8 cellular contexts compared by ENCODE assay signal in genomic region chrX:14039344-14039743, GRCh38. TPM values are rescaled to one million over a fixed set of nuclear protein-coding genes. Genes with fewer than 3 reads are reported as not detected.
DNase-seq lines count a peak whose midpoint lies in the region; ATAC-seq, FAIRE-seq and TF ChIP-seq lines count a peak whose summit lies in the region.

No MANE protein-coding gene starts in this region.

- H3K9me3 ChIP-seq in Loucy (ENCODE audit: insufficient read depth, low read depth, low read length) (no peaks in the 10 kb centered on the region), GM12878 (replicated peaks; ENCODE audit: control insufficient read depth, insufficient read depth, low read length) (no peaks in the 10 kb centered on the region)

- no peaks in the 10 kb centered on the region for H3F3A ChIP-seq in Loucy (ENCODE audit: low read depth)

- H3K27me3 Mint-ChIP-seq in Calu3 (ENCODE audit: unreplicated experiment): no peaks in the 10 kb centered on the region

- intact Hi-C loops in Calu3 (cut with micrococcal nuclease; ENCODE audit: unreplicated experiment): loop anchor here (2.0 to 5.0 kb wide), 4 partner anchors 489 to 1428 kb away; partner anchors contain the start of gene GLRA2
- intact Hi-C loops in GM12878 (cut with micrococcal nuclease; ENCODE audit: unreplicated experiment): loop anchor here (1.0 to 5.0 kb wide), 4 partner anchors 489 to 1428 kb away; no protein-coding TSS in a partner anchor

- H3K27me3 ChIP-seq in Loucy (ENCODE audit: insufficient read depth, low read length, poor library complexity, severe bottlenecking) (no peaks in the 10 kb centered on the region), GM12878 (replicated peaks in 1 of 2; ENCODE audit: control insufficient read depth in 2 of 2, insufficient read depth in 2 of 2, low read length in 1 of 2) (peaks cover 0 to 2% of the 10 kb centered on the region in 2 experiments; a peak in 1 of 4 replicates)

- in situ Hi-C loops in GM12878 (cut with MboI): loop anchor here (10.0 kb wide), 1 partner anchor 1105 kb away; no protein-coding TSS in a partner anchor

- no peak overlapping the region for H2AFZ ChIP-seq in Loucy (ENCODE audit: low read length)
- H2AFZ ChIP-seq in GM12878 (ENCODE audit: control insufficient read depth, low read depth, low read length): no peak overlapping the region

- CTCF ChIA-PET in Calu3 (lab: Charles Lee) (no interaction called here), GM12878 (lab: Yijun Ruan, JAX) (interaction anchor here (0.6 to 2.7 kb wide), 20 partner anchors 9 to 1293 kb away, joined by 3 to 16 read pairs (median 3); partner anchors contain the start of gene GEMIN8)

- H3K36me3 ChIP-seq in Loucy (ENCODE audit: insufficient read depth, low read length) (no peaks in the 10 kb centered on the region), GM12878 (ENCODE audit: control insufficient read depth in 2 of 2, insufficient read depth in 2 of 2, low read length in 1 of 2) (no peaks in the 10 kb centered on the region)

- no TSS peak for BruUV-seq in Calu3 (replicated peaks; lab: Mats Ljungman, UMichigan)
- no TSS peak for BruUV-seq in GM12878 (replicated peaks; lab: Mats Ljungman, UMichigan)

- no peaks in the 10 kb centered on the region for H3K36me3 Mint-ChIP-seq in Calu3 (ENCODE audit: insufficient read depth, unreplicated experiment)

- no peak overlapping the region for H3K4me2 ChIP-seq in Loucy (ENCODE audit: low read depth, low read length, poor library complexity, severe bottlenecking)
- H3K4me2 ChIP-seq in GM12878 (ENCODE audit: control insufficient read depth, insufficient read depth): no peak overlapping the region

- H3K9me2 ChIP-seq in Loucy (replicated peaks; ENCODE audit: low read depth, low read length): no peaks in the 10 kb centered on the region

- 30% methylated on average over 3 of the region's 3 CpGs for WGBS in GM12878 (ENCODE audit: insufficient coverage, insufficient replicate concordance, low lambda C conversion rate, missing lambda C conversion rate)

- H3K79me2 ChIP-seq in Loucy (ENCODE audit: insufficient read depth, low read length) (no peaks in the 10 kb centered on the region), GM12878 (ENCODE audit: control insufficient read depth, insufficient read depth, low read length) (no peaks in the 10 kb centered on the region)

- TF ChIP-seq CTCF in Calu3 (IDR thresholded peaks at IDR 0.05; ENCODE audit: unreplicated experiment) (peak; percentile 34), Loucy (conservative IDR thresholded peaks at IDR 0.05; ENCODE audit: low read length) (peak; percentile 68), GM12878 (IDR thresholded peaks at IDR 0.05 in 2 of 3, conservative IDR thresholded peaks at IDR 0.05 in 1 of 3; ENCODE audit: control insufficient read depth in 2 of 3, extremely low read depth in 1 of 3, insufficient read depth in 1 of 3, low read depth in 3 of 3, low read length in 3 of 3) (peak; percentile 48 to 81 (median 61); a peak in 5 of 6 replicates)

- H3K4me1 Mint-ChIP-seq in Calu3 (ENCODE audit: low read depth, unreplicated experiment): no peaks in the 10 kb centered on the region

- SMC1A ChIA-PET in GM12878 (lab: Charles Lee; ENCODE audit: uncharacterized antibody, unreplicated experiment): interaction anchor here (0.7 to 1.7 kb wide), 8 partner anchors 9 to 1202 kb away, joined by 3 to 6 read pairs (median 4); no protein-coding TSS in a partner anchor

- ATAC-seq in GM19395 (IDR thresholded peaks at IDR 0.05; ENCODE audit: unreplicated experiment): peak; percentile 93
- peak; percentile 95 for ATAC-seq in GM12878

- FAIRE-seq in GM12878 (lab: Jason Lieb, UNC): peak; percentile 74

- peak in 1 of 2 experiments; percentile 99; a peak in 2 of 4 replicates for TF ChIP-seq EP300 in GM12878 (IDR thresholded peaks at IDR 0.05; ENCODE audit: borderline replicate concordance in 1 of 2, control insufficient read depth in 1 of 2, low read depth in 2 of 2, low read length in 2 of 2)

- RAD21 ChIA-PET in GM12878 (lab: Charles Lee; ENCODE audit: unreplicated experiment): interaction anchor here (0.8 to 1.5 kb wide), 4 partner anchors 489 to 1428 kb away, joined by 3 to 6 read pairs (median 4); partner anchors contain the start of gene GLRA2

- H4K20me1 ChIP-seq in Loucy (ENCODE audit: insufficient read depth, low read length, poor library complexity, severe bottlenecking): no peaks in the 10 kb centered on the region
- no peaks in the 10 kb centered on the region for H4K20me1 ChIP-seq in GM12878 (ENCODE audit: control insufficient read depth, insufficient read depth)

- POLR2A ChIA-PET in GM12878 (lab: Charles Lee): no interaction called here

- peak; percentile 88 for TF ChIP-seq RAD21 in GM12878 (IDR thresholded peaks at IDR 0.05; ENCODE audit: insufficient read depth, low read depth, low read length)

- H3K27ac Mint-ChIP-seq in Calu3 (ENCODE audit: unreplicated experiment): no peak overlapping the region

- no peak overlapping the region for H3K9ac ChIP-seq in Loucy (ENCODE audit: low read depth, low read length, poor library complexity, severe bottlenecking)
- no peak overlapping the region for H3K9ac ChIP-seq in GM12878 (ENCODE audit: control insufficient read depth, insufficient read depth, low read length)

- H3K27ac ChIP-seq in GM12878 (ENCODE audit: control insufficient read depth, insufficient read depth): no peak overlapping the region

- no peaks in the 10 kb centered on the region for H3K9me3 Mint-ChIP-seq in Calu3 (ENCODE audit: low read depth, unreplicated experiment)

- DNase-seq in Calu3 (peak; percentile 56), T-helper 22 cell (ENCODE audit: low read depth) (peak; percentile 37), GM12878 (ENCODE audit: low read depth, low spot score) (no peak), kidney tubule cell (ENCODE audit: low spot score) (peak; percentile 66), OCI-M2 (lab: John Stamatoyannopoulos, UW; ENCODE audit: unreplicated experiment) (no peak)
- DNase-seq in stimulated activated CD8-positive, alpha-beta memory T cell treated with anti-CD3 and anti-CD28 coated beads, Interleukin-15, amount 100 ng/mL, for 1 hour (ENCODE audit: low read depth): peak; percentile 30

- H3K4me3 Mint-ChIP-seq in Calu3 (ENCODE audit: low read depth, unreplicated experiment): no peak overlapping the region

- H3K4me3 ChIP-seq in Loucy (ENCODE audit: low read length, poor library complexity, severe bottlenecking) (no peak overlapping the region), GM12878 (no peak overlapping the region)

- no peak for TF ChIP-seq POLR2A in GM12878 (IDR thresholded peaks at IDR 0.05; ENCODE audit: low read depth, low read length)

- no peaks in the 10 kb centered on the region for H3K4me1 ChIP-seq in Loucy (ENCODE audit: insufficient read depth, low read length, poor library complexity, severe bottlenecking)
- H3K4me1 ChIP-seq in GM12878 (ENCODE audit: control insufficient read depth, insufficient read depth, low read length): no peaks in the 10 kb centered on the region

TF ChIP-seq in GM12878, 131 proteins besides CTCF, POLR2A, EP300 and RAD21 (continues in another document):
- no peak for TF ChIP-seq CHD4 (IDR thresholded peaks at IDR 0.05)
- peak; percentile 85 for TF ChIP-seq DPF2 (IDR thresholded peaks at IDR 0.05)
- TF ChIP-seq SMC3 (IDR thresholded peaks at IDR 0.05; ENCODE audit: borderline replicate concordance, low read length): peak; percentile 79
- no peak for TF ChIP-seq HDGF (IDR thresholded peaks at IDR 0.05)
- TF ChIP-seq TCF12 (IDR thresholded peaks at IDR 0.05; ENCODE audit: low read depth, low read length): 0 out of 2 replicates have a peak, but pooled peaks have one; percentile 36
- peak; percentile 97 for TF ChIP-seq PKNOX1 (IDR thresholded peaks at IDR 0.05)
- TF ChIP-seq, protein P1, sequence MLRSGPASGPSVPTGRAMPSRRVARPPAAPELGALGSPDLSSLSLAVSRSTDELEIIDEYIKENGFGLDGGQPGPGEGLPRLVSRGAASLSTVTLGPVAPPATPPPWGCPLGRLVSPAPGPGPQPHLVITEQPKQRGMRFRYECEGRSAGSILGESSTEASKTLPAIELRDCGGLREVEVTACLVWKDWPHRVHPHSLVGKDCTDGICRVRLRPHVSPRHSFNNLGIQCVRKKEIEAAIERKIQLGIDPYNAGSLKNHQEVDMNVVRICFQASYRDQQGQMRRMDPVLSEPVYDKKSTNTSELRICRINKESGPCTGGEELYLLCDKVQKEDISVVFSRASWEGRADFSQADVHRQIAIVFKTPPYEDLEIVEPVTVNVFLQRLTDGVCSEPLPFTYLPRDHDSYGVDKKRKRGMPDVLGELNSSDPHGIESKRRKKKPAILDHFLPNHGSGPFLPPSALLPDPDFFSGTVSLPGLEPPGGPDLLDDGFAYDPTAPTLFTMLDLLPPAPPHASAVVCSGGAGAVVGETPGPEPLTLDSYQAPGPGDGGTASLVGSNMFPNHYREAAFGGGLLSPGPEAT (IDR thresholded peaks at IDR 0.05; ENCODE audit: low read depth): no peak
- no peak for TF ChIP-seq NBN (IDR thresholded peaks at IDR 0.05)
- no peak for TF ChIP-seq TBL1XR1 (IDR thresholded peaks at IDR 0.05; ENCODE audit: low read depth, low read length)

RNA-seq across cellular contexts. Expression of gene GEMIN8, which starts 9.7 kb away (rescaled TPM):
- total RNA-seq in Calu3 (2022): 21.7 and 22.5 TPM in 2 replicates
- 30.3 and 32.2 TPM in 2 replicates for total RNA-seq in GM12878 (2013; cell fraction: nucleolus; rRNA removed)
- 22.3 and 23.2 TPM in 2 replicates for total RNA-seq in GM12878 (2014; rRNA removed)
- total RNA-seq in GM12878 (2014; rRNA removed; fragmentation: Illumina TruSeq; extraction: Trizol): 19.0 and 19.9 TPM in 2 replicates
- 23.4 and 24.9 TPM in 2 replicates for total RNA-seq in GM12878 (2021)
- polyA plus RNA-seq in GM12878 (2011; ENCODE audit: low read depth): 17.1 TPM
- polyA plus RNA-seq in GM12878 (2011; rRNA removed): 69.9 and 87.0 TPM in 2 replicates
- polyA plus RNA-seq in GM12878 (2011; cell fraction: cytosol; rRNA removed): 86.0 and 90.5 TPM in 2 replicates
- polyA plus RNA-seq in GM12878 (2011; cell fraction: nucleus; rRNA removed): 81.2 and 118 TPM in 2 replicates
- 17.2 and 27.8 TPM in 2 replicates for polyA plus RNA-seq in GM12878 (2012)
- polyA plus RNA-seq in GM12878 (2014; fragmentation: Illumina TruSeq; extraction: Trizol): 25.4 and 25.9 TPM in 2 replicates
- 10 to 100 TPM; 18.4 to 29.5 TPM for polyA plus RNA-seq in GM12878 (2014; fragmentation: Nextera tagmentation; extraction: Ambion mirVana)
- 28.6 and 29.6 TPM in 2 replicates for polyA plus RNA-seq in GM12878 (2014; rRNA removed)
- 10 to 100 TPM; 29.9 to 34.2 TPM for polyA plus RNA-seq in GM12878 (2016; fragmentation: Nextera tagmentation; extraction: Ambion mirVana)
- 82.6 and 83.7 TPM in 2 replicates for polyA minus RNA-seq in GM12878 (2011; rRNA and poly(A)+ RNA removed)
- 14.8 and 16.3 TPM in 2 replicates for polyA minus RNA-seq in GM12878 (2011; cell fraction: cytosol; rRNA and poly(A)+ RNA removed)
- polyA minus RNA-seq in GM12878 (2011; cell fraction: nucleus; rRNA and poly(A)+ RNA removed): 29.5 and 36.7 TPM in 2 replicates

Comparison
In these comparisons a context has a peak if more than half of its experiments do, and no peak if none do; other contexts are left out.
1. DNase-seq: peak in Calu3 (single experiment), T-helper 22 cell (single experiment), kidney tubule cell (single experiment) and stimulated activated CD8-positive, alpha-beta memory T cell treated with anti-CD3 and anti-CD28 coated beads, Interleukin-15, amount 100 ng/mL, for 1 hour (single experiment); none in GM12878 (single experiment) and OCI-M2 (single experiment).
2. Peak in every context shown above with its lines, with median percentiles within 50 percentile points of each other: CTCF ChIP-seq.